ENCODE assay signal across 11 cellular contexts in the genomic region with DNA sequence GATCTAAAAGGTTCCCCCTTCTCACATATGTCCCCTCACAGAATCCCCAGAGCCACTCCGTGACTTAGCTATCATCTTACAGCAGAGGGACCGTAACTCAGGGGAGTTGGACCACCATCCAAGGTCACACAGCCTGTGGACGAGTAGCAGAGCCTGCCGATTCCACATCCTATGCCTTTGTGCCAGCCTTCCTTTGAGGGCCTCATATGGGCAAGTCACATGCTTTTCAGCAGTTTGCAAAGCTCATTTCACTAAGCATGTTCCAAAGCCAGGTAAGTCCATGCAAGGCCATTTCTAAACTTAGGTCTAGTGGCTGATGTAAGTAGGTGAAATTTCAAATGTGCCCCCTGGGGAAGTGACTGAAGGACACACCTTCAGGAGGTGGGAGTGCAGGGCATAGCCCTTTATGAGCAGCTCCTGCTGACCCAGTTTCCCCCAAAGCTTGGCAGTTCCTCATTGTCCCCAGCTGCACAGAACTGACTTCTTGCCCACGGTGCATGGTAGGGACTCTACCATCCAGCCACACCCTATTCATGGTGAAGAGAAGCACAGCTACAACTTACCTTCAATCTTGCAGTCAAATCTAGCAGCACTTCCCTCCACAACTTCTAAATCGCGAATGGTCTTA. TPM values are rescaled to one million over a fixed set of nuclear protein-coding genes. Genes with fewer than 3 reads are reported as not detected.
DNase-seq lines count a peak whose midpoint lies in the region; ATAC-seq and TF ChIP-seq lines count a peak whose summit lies in the region.
"Had no signal": no experiment of that assay in that cellular context is flagged by ENCODE, and none has a peak within 500 bp of the region (broad histone marks: within the 10 kb centered on the region; RNA-seq: fewer than 3 reads in every experiment).

No MANE protein-coding gene starts in this region.

- peaks cover 0 to 14% (median 0%) of the 10 kb centered on the region in 11 experiments; a peak in 4 of 22 replicates for H4K20me1 ChIP-seq in BLaER1 treated with 17β-estradiol and CSF1 and Interleukin-3, amounts not matched to agents 10 nM and 100 nM

- H3K4me1 Mint-ChIP-seq in endothelial cell (ENCODE audit: unreplicated experiment), result peaks cover 22% of the 10 kb centered on the region
- H3K4me1 Mint-ChIP-seq in activated naive CD4-positive, alpha-beta T cell treated with anti-CD3 and anti-CD28 coated beads for 36 hours (ENCODE audit: low read depth), result no peaks in the 10 kb centered on the region
- H3K4me1 Mint-ChIP-seq in activated CD4-positive, alpha-beta memory T cell treated with anti-CD3 and anti-CD28 coated beads for 36 hours (ENCODE audit: low read depth), result no peaks in the 10 kb centered on the region

- H3K9me3 ChIP-seq in BLaER1 treated with 17β-estradiol and CSF1 and Interleukin-3, amounts not matched to agents 10 nM and 100 nM (replicated peaks in 1 of 11), result no peaks in the 10 kb centered on the region

- H3K36me3 ChIP-seq in BLaER1 treated with 17β-estradiol and CSF1 and Interleukin-3, amounts not matched to agents 10 nM and 100 nM, result peaks cover 0 to 75% (median 29%) of the 10 kb centered on the region in 11 experiments; a peak in 15 of 22 replicates
- peaks cover 8% of the 10 kb centered on the region for H3K36me3 ChIP-seq in rectal smooth muscle tissue (ENCODE audit: control insufficient read depth, insufficient read depth, low read length)

- H3K4me3 ChIP-seq in BLaER1 treated with 17β-estradiol and CSF1 and Interleukin-3, amounts not matched to agents 10 nM and 100 nM, result peak overlapping the region in 4 of 10 experiments; percentile 23 to 48 (median 35); a peak in 8 of 20 replicates
- peak overlapping the region; percentile 65 for H3K4me3 ChIP-seq in rectal smooth muscle tissue (ENCODE audit: low read length)

- H3K9ac ChIP-seq in BLaER1 treated with 17β-estradiol and CSF1 and Interleukin-3, amounts not matched to agents 10 nM and 100 nM, result peak overlapping the region in 9 of 11 experiments; percentile 13 to 61 (median 41); a peak in 12 of 22 replicates
- peak overlapping the region; percentile 25 for H3K9ac ChIP-seq in rectal smooth muscle tissue (ENCODE audit: low read length)
- H3K9ac ChIP-seq: KMS-11 had no signal

- ATAC-seq in GM21723 (IDR thresholded peaks at IDR 0.05; ENCODE audit: unreplicated experiment), result no peak

- CTCF ChIA-PET in activated naive CD4-positive, alpha-beta T cell treated with anti-CD3 and anti-CD28 coated beads for 36 hours (lab: Charles Lee), result interaction anchor here (0.5 to 1.2 kb wide), 3 partner anchors 25 to 164 kb away, joined by 3 to 4 read pairs (median 4); no protein-coding TSS in a partner anchor
- CTCF ChIA-PET in activated CD4-positive, alpha-beta memory T cell treated with anti-CD3 and anti-CD28 coated beads for 36 hours (lab: Charles Lee), result no interaction called here

- H3K4me3 Mint-ChIP-seq in endothelial cell (ENCODE audit: unreplicated experiment), result no peak overlapping the region
- no peak overlapping the region for H3K4me3 Mint-ChIP-seq in activated naive CD4-positive, alpha-beta T cell treated with anti-CD3 and anti-CD28 coated beads for 36 hours
- no peak overlapping the region for H3K4me3 Mint-ChIP-seq in activated CD4-positive, alpha-beta memory T cell treated with anti-CD3 and anti-CD28 coated beads for 36 hours

- H3K4me2 ChIP-seq in BLaER1 treated with 17β-estradiol and CSF1 and Interleukin-3, amounts not matched to agents 10 nM and 100 nM, result peak overlapping the region; percentile 72 to 97 (median 87)
- H3K4me2 ChIP-seq: KMS-11 had no signal

- intact Hi-C loops in activated naive CD4-positive, alpha-beta T cell treated with anti-CD3 and anti-CD28 coated beads for 36 hours (cut with micrococcal nuclease), result no loop called here
- intact Hi-C loops in activated CD4-positive, alpha-beta memory T cell treated with anti-CD3 and anti-CD28 coated beads for 36 hours (cut with micrococcal nuclease), result no loop called here

- no peak for TF ChIP-seq CTCF in endothelial cell (IDR thresholded peaks at IDR 0.05; ENCODE audit: unreplicated experiment)

- H3K36me3 Mint-ChIP-seq in endothelial cell (ENCODE audit: low read depth, unreplicated experiment), result no peaks in the 10 kb centered on the region
- H3K36me3 Mint-ChIP-seq in activated naive CD4-positive, alpha-beta T cell treated with anti-CD3 and anti-CD28 coated beads for 36 hours (ENCODE audit: low read depth), result peaks cover 2% of the 10 kb centered on the region
- peaks cover 6% of the 10 kb centered on the region for H3K36me3 Mint-ChIP-seq in activated CD4-positive, alpha-beta memory T cell treated with anti-CD3 and anti-CD28 coated beads for 36 hours

- H3K27ac Mint-ChIP-seq in endothelial cell (ENCODE audit: unreplicated experiment), result peak overlapping the region; percentile 48
- H3K27ac Mint-ChIP-seq in activated naive CD4-positive, alpha-beta T cell treated with anti-CD3 and anti-CD28 coated beads for 36 hours, result no peak overlapping the region
- no peak overlapping the region for H3K27ac Mint-ChIP-seq in activated CD4-positive, alpha-beta memory T cell treated with anti-CD3 and anti-CD28 coated beads for 36 hours

- H3K9me3 Mint-ChIP-seq in endothelial cell (ENCODE audit: unreplicated experiment), result no peaks in the 10 kb centered on the region
- H3K9me3 Mint-ChIP-seq in activated naive CD4-positive, alpha-beta T cell treated with anti-CD3 and anti-CD28 coated beads for 36 hours, result no peaks in the 10 kb centered on the region
- H3K9me3 Mint-ChIP-seq in activated CD4-positive, alpha-beta memory T cell treated with anti-CD3 and anti-CD28 coated beads for 36 hours, result no peaks in the 10 kb centered on the region

- H3K27ac ChIP-seq in BLaER1 treated with 17β-estradiol and CSF1 and Interleukin-3, amounts not matched to agents 10 nM and 100 nM, result peak overlapping the region; percentile 1 to 76 (median 55); a peak in 20 of 22 replicates
- H3K27ac ChIP-seq in rectal smooth muscle tissue (ENCODE audit: low read depth, low read length), result peak overlapping the region; percentile 99
- H3K27ac ChIP-seq: KMS-11 had no signal

- peaks cover 31 to 41% (median 37%) of the 10 kb centered on the region in 10 experiments for H3K4me1 ChIP-seq in BLaER1 treated with 17β-estradiol and CSF1 and Interleukin-3, amounts not matched to agents 10 nM and 100 nM
- peaks cover 25% of the 10 kb centered on the region for H3K4me1 ChIP-seq in rectal smooth muscle tissue (ENCODE audit: control insufficient read depth, insufficient read depth, low read length)

- DNase-seq in NOMO-1 treated with DMSO at 0.1 percent for 48 hours (lab: John Stamatoyannopoulos, UW; ENCODE audit: unreplicated experiment) (peak; percentile 68), endothelial cell (ENCODE audit: low spot score) (no peak)
- DNase-seq in activated naive CD4-positive, alpha-beta T cell treated with anti-CD3 and anti-CD28 coated beads for 36 hours, result no peak
- no peak for DNase-seq in activated CD4-positive, alpha-beta memory T cell treated with anti-CD3 and anti-CD28 coated beads for 36 hours
- DNase-seq in stimulated activated CD4-positive, alpha-beta T cell treated with anti-CD3 and anti-CD28 coated beads, Interleukin-4, amount 100 ng/mL, for 24 hours, result no peak
- DNase-seq: stimulated activated CD8-positive, alpha-beta memory T cell treated with anti-CD3 and anti-CD28 coated beads, Interleukin-4, amount 100 ng/mL, for 48 hours; T-helper 1 cell had no signal

- no peaks in the 10 kb centered on the region for H3K27me3 ChIP-seq in BLaER1 treated with 17β-estradiol and CSF1 and Interleukin-3, amounts not matched to agents 10 nM and 100 nM
- H3K27me3 ChIP-seq in rectal smooth muscle tissue (ENCODE audit: control insufficient read depth, insufficient read depth, low read length), result no peaks in the 10 kb centered on the region

- peaks cover 6% of the 10 kb centered on the region for H3K27me3 Mint-ChIP-seq in endothelial cell (ENCODE audit: unreplicated experiment)
- H3K27me3 Mint-ChIP-seq in activated naive CD4-positive, alpha-beta T cell treated with anti-CD3 and anti-CD28 coated beads for 36 hours (ENCODE audit: low read depth), result no peaks in the 10 kb centered on the region
- no peaks in the 10 kb centered on the region for H3K27me3 Mint-ChIP-seq in activated CD4-positive, alpha-beta memory T cell treated with anti-CD3 and anti-CD28 coated beads for 36 hours

- POLR2A ChIA-PET in activated CD4-positive, alpha-beta memory T cell treated with anti-CD3 and anti-CD28 coated beads for 36 hours (lab: Charles Lee), result no interaction called here

RNA-seq across cellular contexts. Expression of gene HACD2, which starts 33.3 kb away (rescaled TPM):
- 13.9 TPM for total RNA-seq in endothelial cell (ENCODE audit: unreplicated experiment)
- 10 to 100 TPM; 25.9 TPM for total RNA-seq in activated naive CD4-positive, alpha-beta T cell treated with anti-CD3 and anti-CD28 coated beads for 36 hours
- 10 to 100 TPM; 27.0 to 27.9 TPM for total RNA-seq in activated CD4-positive, alpha-beta memory T cell treated with anti-CD3 and anti-CD28 coated beads for 36 hours
